In the genomic region with DNA sequence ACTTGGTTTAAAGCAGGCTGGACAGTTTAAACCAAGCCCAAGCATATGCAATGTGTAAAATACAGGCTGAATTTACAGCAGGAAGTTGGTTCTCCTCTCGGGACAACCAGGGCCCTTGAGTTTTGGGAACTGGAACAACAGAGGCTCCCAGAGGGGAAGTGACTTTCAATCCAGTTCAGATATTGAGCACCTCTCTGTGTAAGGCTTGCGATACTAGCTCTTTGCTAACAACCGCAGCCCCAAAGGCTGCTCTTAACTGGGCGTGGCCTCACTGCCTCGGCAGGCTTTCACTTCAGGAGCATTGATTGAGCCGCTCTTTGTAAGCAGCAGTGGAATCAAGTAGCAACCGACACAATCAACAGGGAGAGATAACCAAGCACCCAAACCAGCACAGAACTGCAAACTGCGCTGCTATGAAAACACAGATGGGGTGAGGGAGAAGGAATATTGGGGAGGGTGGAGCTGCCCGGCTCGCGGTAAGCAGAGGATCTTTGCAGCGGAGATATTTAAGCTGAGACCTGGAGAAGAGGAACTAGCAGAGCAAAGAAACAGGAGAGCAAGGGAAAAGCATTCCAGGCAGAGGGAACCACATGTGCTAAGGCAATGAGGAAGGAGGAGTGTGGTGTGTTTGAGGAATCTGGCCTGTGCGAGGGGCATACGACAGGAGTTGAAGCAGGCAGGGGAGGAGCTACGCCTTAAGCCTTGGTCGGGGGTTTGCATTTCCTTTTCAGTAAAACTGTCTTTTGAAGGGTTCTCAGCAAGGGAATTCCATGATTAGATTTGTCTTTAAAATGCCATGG, we compare ENCODE assay signal across 8 cellular contexts.
DNase-seq lines count a peak whose midpoint lies in the region; ATAC-seq and TF ChIP-seq lines count a peak whose summit lies in the region.

No MANE protein-coding gene starts in this region.

- H3K4me1 ChIP-seq in ES-I3 (ENCODE audit: insufficient read depth, low read length): peaks cover 27% of the 10 kb centered on the region

- H3K36me3 ChIP-seq in ES-I3 (ENCODE audit: insufficient read depth, low read length): no peaks in the 10 kb centered on the region

- H3K4me3 ChIP-seq in astrocyte of the spinal cord (ENCODE audit: low read depth, low read length): peak overlapping the region; percentile 53

- TF ChIP-seq CTCF in astrocyte of the spinal cord (IDR thresholded peaks at IDR 0.05; ENCODE audit: low read depth, low read length): no peak

- DNase-seq in KBM-7 (peak; percentile 84), SW480 (ENCODE audit: low spot score) (peak; percentile 78), astrocyte of the spinal cord (ENCODE audit: low read depth, low spot score) (peak; percentile 72), iris pigment epithelial cell (ENCODE audit: low read depth) (peak; percentile 83), NCI-H1694 (lab: John Stamatoyannopoulos, UW) (no peak)
- peak; percentile 69 to 70 for DNase-seq in stimulated activated CD4-positive, alpha-beta T cell treated with anti-CD3 and anti-CD28 coated beads, Interleukin-2, amount 100 ng/mL, for 24 hours

- peak overlapping the region; percentile 72 for H3K9ac ChIP-seq in ES-I3 (ENCODE audit: low read depth, low read length)

- peak; percentile 95 for ATAC-seq in GM21619 (IDR thresholded peaks at IDR 0.05; ENCODE audit: unreplicated experiment)

- no peaks in the 10 kb centered on the region for H3K9me3 ChIP-seq in ES-I3 (ENCODE audit: control insufficient read depth, insufficient read depth, low read length)

- in situ Hi-C loops in KBM-7 (cut with MboI; ENCODE audit: low pct_unique_long_range_greater_than_20kb, low sequenced_read_pairs): no loop called here
- in situ Hi-C loops in astrocyte of the spinal cord (cut with HindIII; ENCODE audit: low sequenced_read_pairs): no loop called here
